8 cellular contexts compared by ENCODE assay signal in the genomic region with DNA sequence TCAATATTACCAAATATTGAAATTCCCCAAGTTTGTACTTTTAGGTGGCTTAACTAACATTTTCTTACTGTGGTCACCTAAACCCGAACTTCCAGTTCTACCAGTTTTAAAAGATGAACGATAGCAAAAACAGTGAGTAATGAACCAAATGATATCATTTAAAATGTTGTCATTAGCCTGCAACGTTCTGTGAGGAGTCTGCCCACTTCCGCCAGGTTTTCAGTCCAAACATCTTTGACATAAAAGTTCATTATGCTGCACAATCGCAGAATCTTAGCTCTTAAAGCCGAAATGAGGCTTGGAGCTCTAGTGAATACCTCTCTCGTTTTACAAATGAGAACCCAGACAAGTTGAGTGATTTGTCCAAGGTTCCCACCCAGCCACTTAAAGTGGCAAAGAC. TPM values are rescaled to one million over a fixed set of nuclear protein-coding genes. Genes with fewer than 3 reads are reported as not detected.
DNase-seq lines count a peak whose midpoint lies in the region; ATAC-seq and TF ChIP-seq lines count a peak whose summit lies in the region.

No MANE protein-coding gene starts in this region.

- TF ChIP-seq CTCF in RWPE2 (IDR thresholded peaks at IDR 0.05; ENCODE audit: poor library complexity, severe bottlenecking): no peak
- TF ChIP-seq CTCF in parathyroid adenoma (IDR thresholded peaks at IDR 0.05): no peak

- H3K9me3 ChIP-seq in RWPE2 (ENCODE audit: severe bottlenecking) (no peaks in the 10 kb centered on the region), esophagus (ENCODE audit: control insufficient read depth in 2 of 2, insufficient read depth in 1 of 2, low read depth in 1 of 2, low read length in 1 of 2) (peaks cover 0 to 2% of the 10 kb centered on the region in 2 donors), parathyroid adenoma (ENCODE audit: control insufficient read depth, low read length) (no peaks in the 10 kb centered on the region)

- H3K4me3 ChIP-seq in RWPE2 (ENCODE audit: severe bottlenecking) (peak overlapping the region; percentile 94), esophagus (ENCODE audit: low read depth in 1 of 2, low read length in 2 of 2) (peak overlapping the region; percentile 54 to 87), parathyroid adenoma (ENCODE audit: low read depth, low read length) (peak overlapping the region; percentile 74)

- H3K36me3 ChIP-seq in RWPE2 (ENCODE audit: low read depth) (peaks cover 17% of the 10 kb centered on the region), esophagus (ENCODE audit: control insufficient read depth in 2 of 2, insufficient read depth in 2 of 2, low read length in 1 of 2) (no peaks in the 10 kb centered on the region), parathyroid adenoma (ENCODE audit: control insufficient read depth, insufficient read depth, low read length) (no peaks in the 10 kb centered on the region)

- H3K27me3 ChIP-seq in RWPE2 (ENCODE audit: insufficient read depth, poor library complexity, severe bottlenecking) (no peaks in the 10 kb centered on the region), esophagus (ENCODE audit: control insufficient read depth in 1 of 2, insufficient read depth in 2 of 2, low read length in 2 of 2) (peaks cover 0 to 4% of the 10 kb centered on the region in 2 donors), parathyroid adenoma (ENCODE audit: control insufficient read depth, insufficient read depth, low read length) (no peaks in the 10 kb centered on the region)

- no peaks in the 10 kb centered on the region for H3K4me1 ChIP-seq in RWPE2 (ENCODE audit: insufficient read depth, poor library complexity, severe bottlenecking)
- H3K4me1 ChIP-seq in esophagus (ENCODE audit: control insufficient read depth in 2 of 2, insufficient read depth in 2 of 2, low read length in 1 of 2): no peaks in the 10 kb centered on the region
- H3K4me1 ChIP-seq in parathyroid adenoma: no peaks in the 10 kb centered on the region

- H3K9ac ChIP-seq in parathyroid adenoma: no peak overlapping the region

- ATAC-seq in RWPE2 (ENCODE audit: low read depth): no peak
- ATAC-seq in GM21526 (IDR thresholded peaks at IDR 0.05; ENCODE audit: low FRiP score, unreplicated experiment): no peak
- no peak for ATAC-seq in GM19395 (IDR thresholded peaks at IDR 0.05; ENCODE audit: unreplicated experiment)

- 2 to 31% methylated on average over 7 of the region's 7 CpGs for WGBS in esophagus, 2 donors

- peak overlapping the region; percentile 73 for H2AFZ ChIP-seq in parathyroid adenoma

- peak; percentile 25 for DNase-seq in NCI-H2227 (lab: John Stamatoyannopoulos, UW; ENCODE audit: unreplicated experiment)
- DNase-seq in NCI-H2227 treated with DMSO at 0.1 percent for 48 hours (lab: John Stamatoyannopoulos, UW): no peak
- DNase-seq in RWPE2 (ENCODE audit: low spot score): no peak
- DNase-seq in DMS114 treated with DMSO at 0.1 percent for 48 hours (lab: John Stamatoyannopoulos, UW; ENCODE audit: unreplicated experiment): no peak

- peak overlapping the region; percentile 65 for H3K27ac ChIP-seq in RWPE2 (ENCODE audit: poor library complexity, severe bottlenecking)
- peak overlapping the region; percentile 88 to 94 for H3K27ac ChIP-seq in esophagus (ENCODE audit: low read depth in 2 of 2, low read length in 1 of 2)
- H3K27ac ChIP-seq in parathyroid adenoma: peak overlapping the region; percentile 51

- no peaks in the 10 kb centered on the region for H3K79me2 ChIP-seq in parathyroid adenoma

- H3K4me2 ChIP-seq in parathyroid adenoma (ENCODE audit: low read length): peak overlapping the region; percentile 76

RNA-seq across cellular contexts. Expression of gene PIGA, which starts 0.8 kb away (rescaled TPM):
- polyA plus RNA-seq in esophagus: 1 to 10 TPM; 8.4 to 8.7 TPM

RNA-seq across cellular contexts. Expression of gene ASB11, which starts 19.1 kb away (rescaled TPM):
- not detected for polyA plus RNA-seq in esophagus

RNA-seq across cellular contexts. Expression of gene VEGFD, which starts 49.7 kb away (rescaled TPM):
- under 1 TPM; 0.56 to 0.57 TPM for polyA plus RNA-seq in esophagus
